In the genomic region with DNA sequence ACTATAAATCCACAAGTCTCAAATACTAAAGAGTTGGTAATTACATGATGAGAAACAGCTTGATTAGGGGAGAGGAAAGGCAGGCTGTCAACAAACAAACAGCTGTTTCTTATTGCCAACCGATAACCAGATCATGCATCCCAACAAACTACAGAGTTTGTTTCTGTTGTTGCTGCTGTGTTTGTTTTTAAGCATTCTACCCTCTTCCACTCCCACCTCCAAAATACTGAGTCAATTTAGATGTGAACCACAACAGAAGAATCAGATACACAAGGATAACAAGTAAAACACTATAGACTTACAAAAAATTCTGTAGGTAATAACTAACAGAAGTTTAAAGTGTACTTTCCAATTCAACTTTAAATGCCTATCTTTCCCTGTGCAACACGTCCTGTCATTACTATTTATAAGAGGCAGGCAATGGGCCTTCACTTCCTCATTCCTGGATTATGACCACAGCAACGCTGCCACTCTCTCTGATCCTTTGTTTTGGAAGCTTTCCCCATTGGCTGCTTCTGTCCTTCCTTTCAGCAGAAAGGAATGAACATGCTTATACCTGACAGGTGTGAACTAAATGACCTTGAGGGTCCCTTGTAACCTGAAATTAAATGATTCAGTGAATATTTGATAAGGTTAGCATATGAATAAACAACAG, we compare ENCODE assay signal across 8 cellular contexts.
DNase-seq lines count a peak whose midpoint lies in the region; ATAC-seq and TF ChIP-seq lines count a peak whose summit lies in the region.

No MANE protein-coding gene starts in this region.

- H3K27ac ChIP-seq in endodermal cell (ENCODE audit: low read depth, low read length) (no peak overlapping the region), gastroesophageal sphincter (no peak overlapping the region)

- H3K36me3 Mint-ChIP-seq in endodermal cell (ENCODE audit: low read depth) (peaks cover 3% of the 10 kb centered on the region), nephron (ENCODE audit: low read depth) (peaks cover 15% of the 10 kb centered on the region)

- no peaks in the 10 kb centered on the region for H3K27me3 Mint-ChIP-seq in endodermal cell (ENCODE audit: insufficient read depth)
- no peaks in the 10 kb centered on the region for H3K27me3 Mint-ChIP-seq in nephron (ENCODE audit: low read depth)

- TF ChIP-seq CTCF in endodermal cell (conservative IDR thresholded peaks at IDR 0.05), result no peak
- no peak for TF ChIP-seq CTCF in nephron (IDR thresholded peaks at IDR 0.05; ENCODE audit: unreplicated experiment in 3 of 3)
- no peak for TF ChIP-seq CTCF in gastroesophageal sphincter (IDR thresholded peaks at IDR 0.05)

- H3K9me3 ChIP-seq in endodermal cell (ENCODE audit: control insufficient read depth, low read length) (no peaks in the 10 kb centered on the region), gastroesophageal sphincter (no peaks in the 10 kb centered on the region)

- H3K4me1 ChIP-seq in endodermal cell (ENCODE audit: control insufficient read depth, insufficient read depth, low read length), result peaks cover 8% of the 10 kb centered on the region
- peaks cover 0 to 9% (median 2%) of the 10 kb centered on the region in 3 donors for H3K4me1 ChIP-seq in gastroesophageal sphincter

- H3K9ac ChIP-seq in endodermal cell (ENCODE audit: extremely low read depth, low read length, poor library complexity, severe bottlenecking), result no peak overlapping the region

- H3K36me3 ChIP-seq in endodermal cell (ENCODE audit: control insufficient read depth, insufficient read depth, low read length), result no peaks in the 10 kb centered on the region
- no peaks in the 10 kb centered on the region for H3K36me3 ChIP-seq in gastroesophageal sphincter

- H3K27me3 ChIP-seq in endodermal cell (ENCODE audit: control insufficient read depth, insufficient read depth, low read length, poor library complexity, severe bottlenecking) (no peaks in the 10 kb centered on the region), gastroesophageal sphincter (no peaks in the 10 kb centered on the region)

- TF ChIP-seq POLR2A in gastroesophageal sphincter (IDR thresholded peaks at IDR 0.05), result no peak

- H3K27ac Mint-ChIP-seq in endodermal cell (peak overlapping the region; percentile 77), nephron (peak overlapping the region; percentile 43 to 54 (median 46))

- ATAC-seq in HG03460 (IDR thresholded peaks at IDR 0.05; ENCODE audit: unreplicated experiment), result no peak
- ATAC-seq in GM19023 (IDR thresholded peaks at IDR 0.05; ENCODE audit: unreplicated experiment), result no peak
- no peak for ATAC-seq in gastroesophageal sphincter

- TF ChIP-seq EP300 in gastroesophageal sphincter (IDR thresholded peaks at IDR 0.05), result no peak

- no peak overlapping the region for H3K4me3 Mint-ChIP-seq in endodermal cell
- no peak overlapping the region for H3K4me3 Mint-ChIP-seq in nephron

- DNase-seq in EH (ENCODE audit: low read depth) (peak; percentile 84), NCI-H774 (lab: John Stamatoyannopoulos, UW) (peak; percentile 72), endodermal cell (peak; percentile 69)
- no peak for DNase-seq in activated CD4-positive, CD25-positive, alpha-beta regulatory T cell (lab: John Stamatoyannopoulos, UW)

- WGBS in endodermal cell (ENCODE audit: insufficient coverage in 1 of 2, insufficient read length in 1 of 2), 2 experiments, result 60 to 64% methylated on average over 1 to 3 of the region's 3 CpGs
- WGBS in gastroesophageal sphincter (ENCODE audit: low coverage in 1 of 2), 2 donors, result 17 to 36% methylated on average over 3 of the region's 3 CpGs

- H3K4me3 ChIP-seq in endodermal cell (ENCODE audit: low read length) (no peak overlapping the region), gastroesophageal sphincter (no peak overlapping the region)

- H3K4me1 Mint-ChIP-seq in endodermal cell (peaks cover 17% of the 10 kb centered on the region), nephron (peaks cover 18% of the 10 kb centered on the region)

- H3K9me3 Mint-ChIP-seq in endodermal cell (no peaks in the 10 kb centered on the region), nephron (no peaks in the 10 kb centered on the region)

Comparison
In these comparisons a context has a peak if more than half of its experiments do, and no peak if none do; other contexts are left out.
1. DNase-seq: peak in EH (single experiment), NCI-H774 (single experiment) and endodermal cell (single experiment); none in activated CD4-positive, CD25-positive, alpha-beta regulatory T cell (0 of 4).